12 cellular contexts compared by ENCODE assay signal in the genomic region with DNA sequence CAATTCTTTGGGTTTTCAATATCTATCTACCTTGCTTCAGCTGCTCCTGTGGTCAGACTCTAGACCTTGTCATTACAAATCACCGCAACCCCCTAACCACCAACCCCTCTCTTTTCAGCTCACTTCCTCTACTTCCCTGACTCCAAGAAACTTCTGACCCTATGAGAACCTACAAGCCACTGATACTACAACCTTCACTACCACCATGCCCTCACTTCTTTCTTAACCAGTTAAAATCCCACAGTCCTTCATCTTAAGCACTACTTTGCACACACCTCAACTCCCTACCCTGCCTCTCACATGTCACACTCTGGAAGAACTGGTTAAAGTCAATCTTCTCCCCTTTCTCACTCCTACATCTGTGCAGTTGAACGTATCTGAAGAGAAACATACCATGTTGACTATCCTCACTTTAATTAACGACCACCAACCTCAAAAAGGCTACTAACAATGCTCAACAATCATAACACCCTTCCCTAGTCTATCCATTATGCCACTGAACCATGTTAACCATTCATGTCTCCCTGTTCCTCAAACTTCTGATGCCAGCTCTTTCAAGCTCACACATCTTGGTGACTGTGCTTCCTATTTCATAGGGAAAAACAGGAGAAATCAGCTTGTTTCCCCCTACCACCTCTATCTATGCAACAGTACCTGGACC. TPM values are rescaled to one million over a fixed set of nuclear protein-coding genes. Genes with fewer than 3 reads are reported as not detected.
DNase-seq lines count a peak whose midpoint lies in the region; ATAC-seq and TF ChIP-seq lines count a peak whose summit lies in the region.
"Had no signal": no experiment of that assay in that cellular context is flagged by ENCODE, and none has a peak within 500 bp of the region (broad histone marks: within the 10 kb centered on the region; RNA-seq: fewer than 3 reads in every experiment).

No MANE protein-coding gene starts in this region.

- no CpG with 5 or more reads among the region's 3 CpGs for WGBS in trophoblast cell (ENCODE audit: extremely low coverage, insufficient coverage, insufficient read length)

- no peak overlapping the region for H4K12ac ChIP-seq in trophoblast cell (ENCODE audit: low read depth, low read length)

- no peak for DNase-seq in trophoblast cell
- DNase-seq in putamen (ENCODE audit: low spot score) = no peak
- no peak for DNase-seq in iPS-NIHi7 (ENCODE audit: extremely low spot score)
- no peak for DNase-seq in NCI-H748 treated with DMSO at 0.1 percent for 48 hours (lab: John Stamatoyannopoulos, UW)
- no peak for DNase-seq in coronary artery (ENCODE audit: low spot score)
- DNase-seq: activated effector memory CD4-positive, alpha-beta T cell treated with anti-CD3 and anti-CD28 coated beads, Interleukin-2, amount 50 U/mL, for 16 hours; NCI-H524; stimulated activated CD4-positive, alpha-beta T cell treated with anti-CD3 and anti-CD28 coated beads, Interleukin-2, amount 100 ng/mL, for 48 hours had no signal

- no peaks in the 10 kb centered on the region for H3K79me2 ChIP-seq in trophoblast cell (ENCODE audit: control insufficient read depth, insufficient read depth, low read length, poor library complexity)

- no peak overlapping the region for H3K14ac ChIP-seq in trophoblast cell (ENCODE audit: low read length)

- TF ChIP-seq CTCF in coronary artery (IDR thresholded peaks at IDR 0.05) = no peak

- ATAC-seq in GM19023 (IDR thresholded peaks at IDR 0.05; ENCODE audit: unreplicated experiment) (peak; percentile 85), GM21825 (IDR thresholded peaks at IDR 0.05; ENCODE audit: unreplicated experiment) (peak; percentile 72), HG03432 (IDR thresholded peaks at IDR 0.05; ENCODE audit: unreplicated experiment) (peak; percentile 89)

- H2BK12ac ChIP-seq in trophoblast cell (ENCODE audit: low read length) = no peak overlapping the region

- no peak overlapping the region for H2AFZ ChIP-seq in trophoblast cell (ENCODE audit: insufficient read depth, low read length, poor library complexity)

- no peaks in the 10 kb centered on the region for H3K79me1 ChIP-seq in trophoblast cell (ENCODE audit: low read length)

- H3K27ac ChIP-seq in trophoblast cell (ENCODE audit: low read depth, low read length) (peak overlapping the region; percentile 6), coronary artery (peak overlapping the region in 1 of 2 donors; percentile 5)
- H3K27ac ChIP-seq: tibial nerve had no signal

- no peak overlapping the region for H2BK120ac ChIP-seq in trophoblast cell (ENCODE audit: insufficient read depth, low read length, poor library complexity)

- peaks cover 2 to 3% of the 10 kb centered on the region in 2 experiments for H3K4me1 ChIP-seq in trophoblast cell (ENCODE audit: control insufficient read depth in 1 of 2, insufficient read depth in 2 of 2, low read length in 2 of 2)

- no peak overlapping the region for H4K8ac ChIP-seq in trophoblast cell (ENCODE audit: low read depth, low read length)

- H3K4me3 ChIP-seq in trophoblast cell (ENCODE audit: low read depth, low read length) (no peak overlapping the region), coronary artery (no peak overlapping the region)
- H3K4me3 ChIP-seq: tibial nerve had no signal

- H2BK5ac ChIP-seq in trophoblast cell (ENCODE audit: low read depth, low read length, poor library complexity) = no peak overlapping the region

- no peak overlapping the region for H4K91ac ChIP-seq in trophoblast cell (ENCODE audit: low read depth, low read length)

- no peak overlapping the region for H2AK5ac ChIP-seq in trophoblast cell (ENCODE audit: low read length)

- no peak overlapping the region for H3K4me2 ChIP-seq in trophoblast cell (ENCODE audit: low read length)

- no peak overlapping the region for H3K23ac ChIP-seq in trophoblast cell (ENCODE audit: low read length)

- H3K9me3 ChIP-seq in trophoblast cell (ENCODE audit: insufficient read depth, low read depth, low read length) = no peaks in the 10 kb centered on the region
- H3K9me3 ChIP-seq: tibial nerve had no signal

- H3K18ac ChIP-seq in trophoblast cell (ENCODE audit: low read length) = no peak overlapping the region

- no peaks in the 10 kb centered on the region for H3K27me3 ChIP-seq in trophoblast cell (ENCODE audit: insufficient read depth, low read length)
- H3K27me3 ChIP-seq: tibial nerve had no signal

- H3K9ac ChIP-seq in trophoblast cell (ENCODE audit: low read length) = no peak overlapping the region

- peaks cover 0 to 2% of the 10 kb centered on the region in 2 experiments for H3K36me3 ChIP-seq in trophoblast cell (ENCODE audit: control insufficient read depth in 1 of 2, insufficient read depth in 2 of 2, low read length in 2 of 2)

- no peak overlapping the region for H3K4ac ChIP-seq in trophoblast cell (ENCODE audit: low read depth, low read length)

RNA-seq across cellular contexts. Expression of a gene that starts 12.6 kb away (rescaled TPM):
- polyA plus RNA-seq in trophoblast cell (2013) = 32.3 and 33.9 TPM in 2 replicates
